In genomic region chr15:85455851-85456250, GRCh38 we compare ENCODE assay signal across 17 cellular contexts.
"Had no signal": no experiment of that assay in that cellular context is flagged by ENCODE, and none has a peak within 500 bp of the region (broad histone marks: within the 10 kb centered on the region; RNA-seq: fewer than 3 reads in every experiment).

No MANE protein-coding gene starts in this region.

- H3K4me3 ChIP-seq: adrenal gland, esophagus squamous epithelium, hepatocyte, left lung, ovary, thyroid gland had no signal

- H3K27me3 ChIP-seq: adrenal gland, esophagus squamous epithelium, hepatocyte, left lung, ovary, thyroid gland had no signal

- DNase-seq: activated CD4-positive, alpha-beta T cell treated with anti-CD3 and anti-CD28 coated beads, Interleukin-2, amount 50 U/mL, for 48 hours; activated CD4-positive, CD25-positive, alpha-beta regulatory T cell treated with anti-CD3 and anti-CD28 coated beads, Interleukin-2, amount 50 U/mL, for 72 hours; activated CD8-positive, alpha-beta memory T cell treated with anti-CD3 and anti-CD28 coated beads, Interleukin-2, amount 10 ng/mL, durations not matched to agents 7 days and 5 days; activated effector memory CD4-positive, alpha-beta T cell treated with anti-CD3 and anti-CD28 coated beads, Interleukin-2, amount 50 U/mL, for 16 hours; activated T-cell treated with anti-CD3 and anti-CD28 coated beads, Interleukin-2, amount 50 U/mL, for 1 hour; adrenal gland; caudate nucleus; esophagus squamous epithelium; left lung; mesenchymal stem cell; ovary; stimulated activated CD4-positive, alpha-beta T cell treated with anti-CD3 and anti-CD28 coated beads, Interleukin-12 subunit alpha, Interleukin-12 subunit beta, amount 100 ng/mL, for 4 hours; stimulated activated CD4-positive, alpha-beta T cell treated with anti-CD3 and anti-CD28 coated beads, Interleukin-2, amount 100 ng/mL, for 24 hours; T-helper 9 cell; thyroid gland had no signal

- H3K36me3 ChIP-seq: adrenal gland, esophagus squamous epithelium, left lung, ovary, thyroid gland had no signal

- H3K27ac Mint-ChIP-seq: activated CD8-positive, alpha-beta memory T cell treated with anti-CD3 and anti-CD28 coated beads, Interleukin-2, amount 10 ng/mL, durations not matched to agents 7 days and 5 days; activated naive CD4-positive, alpha-beta T cell treated with anti-CD3 and anti-CD28 coated beads, Interleukin-2, amount 50 U/mL, for 24 hours had no signal

- H3K4me3 Mint-ChIP-seq: activated CD8-positive, alpha-beta memory T cell treated with anti-CD3 and anti-CD28 coated beads, Interleukin-2, amount 10 ng/mL, durations not matched to agents 7 days and 5 days; activated naive CD4-positive, alpha-beta T cell treated with anti-CD3 and anti-CD28 coated beads, Interleukin-2, amount 50 U/mL, for 24 hours had no signal

- H3K9me3 ChIP-seq: ovary, thyroid gland had no signal

- H3K27ac ChIP-seq: adrenal gland, esophagus squamous epithelium, hepatocyte, left lung, ovary, thyroid gland had no signal

- H3K27me3 Mint-ChIP-seq: activated CD8-positive, alpha-beta memory T cell treated with anti-CD3 and anti-CD28 coated beads, Interleukin-2, amount 10 ng/mL, durations not matched to agents 7 days and 5 days; activated naive CD4-positive, alpha-beta T cell treated with anti-CD3 and anti-CD28 coated beads, Interleukin-2, amount 50 U/mL, for 24 hours had no signal

- H3K9me3 Mint-ChIP-seq: activated naive CD4-positive, alpha-beta T cell treated with anti-CD3 and anti-CD28 coated beads, Interleukin-2, amount 50 U/mL, for 24 hours had no signal

- ATAC-seq: activated CD8-positive, alpha-beta memory T cell treated with anti-CD3 and anti-CD28 coated beads, Interleukin-2, amount 10 ng/mL, durations not matched to agents 7 days and 5 days; left lung had no signal
